Comparison of ENCODE assay signal across 1 cellular context in the genomic region with DNA sequence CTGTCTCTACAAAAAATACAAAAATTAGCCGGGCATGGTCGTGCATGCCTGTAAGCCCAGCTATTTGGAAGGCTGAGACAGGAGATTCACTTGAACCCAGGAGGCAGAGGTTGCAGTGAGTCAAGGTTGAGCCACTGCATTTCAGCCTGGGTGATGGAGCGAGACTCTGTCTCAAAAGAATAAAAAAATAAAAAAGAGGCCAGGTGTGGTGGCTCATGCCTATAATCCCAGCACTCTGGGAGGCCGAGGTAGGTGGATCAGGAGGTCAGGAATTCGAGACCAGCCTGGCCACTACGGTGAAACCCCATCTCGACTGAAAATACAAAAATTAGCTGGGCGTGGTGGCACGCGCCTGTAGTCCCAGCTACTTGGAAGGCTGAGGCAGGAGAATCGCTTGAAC.
TF ChIP-seq lines count a peak whose summit lies in the region.

No MANE protein-coding gene starts in this region.

TF ChIP-seq in GM12878, 131 proteins besides CTCF, POLR2A, EP300 and RAD21:
- peak; percentile 32; the same call in 1 of the 2 replicates for TF ChIP-seq POLR2AphosphoS5 (IDR thresholded peaks at IDR 0.05; ENCODE audit: low read length)
TF ChIP-seq in GM12878: peak in this region for 1; not testable (repeated sequence) for 130.
